Comparison of ENCODE assay signal across 11 cellular contexts in genomic region chr17:77426676-77427386, GRCh38.
DNase-seq lines count a peak whose midpoint lies in the region; ATAC-seq lines count a peak whose summit lies in the region.
"Had no signal": no experiment of that assay in that cellular context is flagged by ENCODE, and none has a peak within 500 bp of the region (broad histone marks: within the 10 kb centered on the region; RNA-seq: fewer than 3 reads in every experiment).

No MANE protein-coding gene starts in this region.

- H3K27ac ChIP-seq in HUES6 (ENCODE audit: low read depth, low read length): peak overlapping the region; percentile 73; the same call in 1 of the 2 replicates

- peaks cover 71% of the 10 kb centered on the region for H3K4me1 ChIP-seq in HUES6 (ENCODE audit: control insufficient read depth, insufficient read depth, low read length)

- H3K27me3 ChIP-seq in HUES6 (ENCODE audit: control insufficient read depth, insufficient read depth, low read length): no peaks in the 10 kb centered on the region

- no peaks in the 10 kb centered on the region for H3K9me3 Mint-ChIP-seq in activated naive CD8-positive, alpha-beta T cell (ENCODE audit: low read depth)
- H3K9me3 Mint-ChIP-seq in stimulated activated naive CD8-positive, alpha-beta T cell treated with anti-CD3 and anti-CD28 coated beads, Interleukin-15, amount 100 ng/mL, for 72 hours: no peaks in the 10 kb centered on the region

- peak overlapping the region; percentile 87 for H3K27ac Mint-ChIP-seq in activated naive CD8-positive, alpha-beta T cell
- peak overlapping the region; percentile 55 to 72 for H3K27ac Mint-ChIP-seq in stimulated activated naive CD8-positive, alpha-beta T cell treated with anti-CD3 and anti-CD28 coated beads, Interleukin-15, amount 100 ng/mL, for 72 hours

- H3K36me3 ChIP-seq in HUES6 (ENCODE audit: control insufficient read depth, insufficient read depth, low read length): no peaks in the 10 kb centered on the region

- no peak overlapping the region for H3K4me3 ChIP-seq in HUES6 (ENCODE audit: low read depth, low read length)

- no peaks in the 10 kb centered on the region for H3K36me3 Mint-ChIP-seq in activated naive CD8-positive, alpha-beta T cell

- intact Hi-C loops in left colon (cut with DNase I, micrococcal nuclease): loop anchor here in 1 of 2 donors (10.0 kb wide), 1 partner anchor 52 kb away; no protein-coding TSS in a partner anchor

- no peaks in the 10 kb centered on the region for H3K27me3 Mint-ChIP-seq in activated naive CD8-positive, alpha-beta T cell
- no peaks in the 10 kb centered on the region for H3K27me3 Mint-ChIP-seq in stimulated activated naive CD8-positive, alpha-beta T cell treated with anti-CD3 and anti-CD28 coated beads, Interleukin-15, amount 100 ng/mL, for 72 hours

- peak overlapping the region; percentile 49 for H3K4me3 Mint-ChIP-seq in activated naive CD8-positive, alpha-beta T cell
- H3K4me3 Mint-ChIP-seq in stimulated activated naive CD8-positive, alpha-beta T cell treated with anti-CD3 and anti-CD28 coated beads, Interleukin-15, amount 100 ng/mL, for 72 hours: peak overlapping the region; percentile 68 to 75

- ATAC-seq in stimulated activated naive CD8-positive, alpha-beta T cell treated with anti-CD3 and anti-CD28 coated beads, Interleukin-15, amount 100 ng/mL, for 72 hours: peak; percentile 55
- ATAC-seq in HG02884 (IDR thresholded peaks at IDR 0.05; ENCODE audit: unreplicated experiment) (no peak), left colon (no peak)

- peaks cover 72% of the 10 kb centered on the region for H3K4me1 Mint-ChIP-seq in activated naive CD8-positive, alpha-beta T cell (ENCODE audit: low read depth)
- peaks cover 99% of the 10 kb centered on the region for H3K4me1 Mint-ChIP-seq in stimulated activated naive CD8-positive, alpha-beta T cell treated with anti-CD3 and anti-CD28 coated beads, Interleukin-15, amount 100 ng/mL, for 72 hours

- H3K9ac ChIP-seq in HUES6 (ENCODE audit: low read length): peak overlapping the region; percentile 6

- DNase-seq in kidney tubule cell (ENCODE audit: low spot score) (peak; percentile 20), left colon (no peak), NCI-H748 (lab: John Stamatoyannopoulos, UW; ENCODE audit: unreplicated experiment) (no peak), NCI-H2196 treated with DMSO at 0.1 percent for 48 hours (lab: John Stamatoyannopoulos, UW; ENCODE audit: unreplicated experiment) (no peak)
- no peak for DNase-seq in stimulated activated naive CD8-positive, alpha-beta T cell treated with anti-CD3 and anti-CD28 coated beads, Interleukin-15, amount 100 ng/mL, for 72 hours
- DNase-seq: activated CD4-positive, alpha-beta T cell treated with anti-CD3 and anti-CD28 coated beads, Interleukin-2, amount 50 U/mL, for 1 hour; NCI-H1417 treated with DMSO at 0.1 percent for 48 hours; stimulated activated CD4-positive, alpha-beta T cell treated with anti-CD3 and anti-CD28 coated beads, Interleukin-12 subunit alpha, Interleukin-12 subunit beta, amount 100 ng/mL, for 4 hours had no signal

- H3K9me3 ChIP-seq in HUES6 (ENCODE audit: control insufficient read depth, insufficient read depth, low read depth, low read length): no peaks in the 10 kb centered on the region
